ENCODE assay signal across 29 cellular contexts in the genomic region with DNA sequence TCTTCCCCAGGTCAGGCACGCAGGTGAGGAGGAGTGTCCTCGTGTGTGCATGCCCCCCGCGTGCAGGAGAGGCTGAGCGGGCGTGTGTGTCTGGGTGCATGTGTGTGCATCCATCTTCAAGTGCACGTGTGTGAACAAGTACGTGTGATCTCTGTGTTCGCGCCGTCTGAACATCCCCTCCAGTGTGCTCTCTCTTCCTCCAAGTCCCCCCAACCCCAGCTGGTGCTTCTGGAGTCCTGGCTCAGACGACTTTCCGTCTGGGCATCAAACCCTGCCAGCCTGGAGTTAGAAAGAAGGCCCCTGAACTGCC. TPM values are rescaled to one million over a fixed set of nuclear protein-coding genes. Genes with fewer than 3 reads are reported as not detected.
"Had no signal": no experiment of that assay in that cellular context is flagged by ENCODE, and none has a peak within 500 bp of the region (broad histone marks: within the 10 kb centered on the region; RNA-seq: fewer than 3 reads in every experiment).

No MANE protein-coding gene starts in this region.

- H3K4me3 ChIP-seq: coronary artery, esophagus squamous epithelium, heart right ventricle, left ventricle myocardium inferior, lung, mucosa of descending colon, prostate gland, right atrium auricular region, skin epidermis, spleen had no signal

- DNase-seq: dermis blood vessel endothelial cell; effector memory CD4-positive, alpha-beta T cell; erythroblast; esophagus squamous epithelium; foreskin melanocyte; glutamatergic neuron; heart right ventricle; hippocampal formation; left colon; left ventricle myocardium inferior; naive B cell; stimulated activated CD4-positive, alpha-beta T cell treated with anti-CD3 and anti-CD28 coated beads, Interleukin-4, amount 100 ng/mL, for 4 hours; stimulated activated naive CD8-positive, alpha-beta T cell treated with anti-CD3 and anti-CD28 coated beads, Interleukin-15, Interleukin-2, amounts not matched to agents 100 U/mL and 50 U/mL, for 24 hours had no signal

- H3K27me3 ChIP-seq: neutrophil, right atrium auricular region had no signal

- ATAC-seq: heart right ventricle; left colon; mucosa of descending colon; stimulated activated memory B cell treated with anti-CD40 and anti-IgM and Interleukin-4, amounts not matched to agents 10 μg/mL and 1 μg/mL and 100 μg/mL, for 72 hours; stimulated activated naive CD8-positive, alpha-beta T cell treated with anti-CD3 and anti-CD28 coated beads, Interleukin-15, Interleukin-2, amounts not matched to agents 100 U/mL and 50 U/mL, for 24 hours had no signal

- H3K27ac ChIP-seq: coronary artery, esophagus squamous epithelium, heart right ventricle, left ventricle myocardium inferior, neutrophil, parathyroid adenoma, prostate gland, right atrium auricular region, spleen had no signal

- H3K9me3 ChIP-seq: esophagus squamous epithelium, heart right ventricle, left ventricle myocardium inferior, mucosa of descending colon, neutrophil, prostate gland, right atrium auricular region, spleen had no signal

- H3K36me3 ChIP-seq: esophagus squamous epithelium, heart right ventricle, left ventricle myocardium inferior, neutrophil, prostate gland, right atrium auricular region, spleen had no signal

- H3K4me1 ChIP-seq: left ventricle myocardium inferior, right atrium auricular region had no signal

RNA-seq across cellular contexts. Expression of gene ZG16B, which starts 2.7 kb away (rescaled TPM):
- total RNA-seq: neural crest cell had no signal

RNA-seq across cellular contexts. Expression of gene PRSS21, which starts 10.4 kb away (rescaled TPM):
- total RNA-seq: left ventricle myocardium inferior, neural crest cell, right atrium auricular region had no signal
- polyA plus RNA-seq: heart right ventricle had no signal

RNA-seq across cellular contexts. Expression of gene PRSS41, which starts 29.2 kb away (rescaled TPM):
- total RNA-seq: dermis blood vessel endothelial cell; esophagus squamous epithelium; heart right ventricle; kidney epithelial cell; left colon; left ventricle myocardium inferior; lung; mucosa of descending colon; natural killer cell treated with Interleukin-12 subunit alpha and Interleukin-12 subunit beta and Interleukin-15 and Interleukin-18, amount 100 ng/mL, for 72 hours; neural crest cell; omental fat pad; prostate gland; right atrium auricular region; spleen; ureter had no signal
- polyA plus RNA-seq: heart right ventricle, lung, spleen, thymus had no signal

RNA-seq across cellular contexts. Expression of gene PRSS22, which starts 30.5 kb away (rescaled TPM):
- total RNA-seq: dermis blood vessel endothelial cell, left ventricle myocardium inferior, neural crest cell, omental fat pad, right atrium auricular region had no signal
- polyA plus RNA-seq: heart right ventricle had no signal

RNA-seq across cellular contexts. Expression of gene PRSS33, which starts 40.1 kb away (rescaled TPM):
- total RNA-seq: dermis blood vessel endothelial cell; esophagus squamous epithelium; kidney epithelial cell; left colon; left ventricle myocardium inferior; mucosa of descending colon; natural killer cell treated with Interleukin-12 subunit alpha and Interleukin-12 subunit beta and Interleukin-15 and Interleukin-18, amount 100 ng/mL, for 72 hours; omental fat pad; prostate gland; right atrium auricular region; ureter had no signal
- polyA plus RNA-seq: heart right ventricle had no signal
